ENCODE assay signal across 22 cellular contexts in the genomic region with DNA sequence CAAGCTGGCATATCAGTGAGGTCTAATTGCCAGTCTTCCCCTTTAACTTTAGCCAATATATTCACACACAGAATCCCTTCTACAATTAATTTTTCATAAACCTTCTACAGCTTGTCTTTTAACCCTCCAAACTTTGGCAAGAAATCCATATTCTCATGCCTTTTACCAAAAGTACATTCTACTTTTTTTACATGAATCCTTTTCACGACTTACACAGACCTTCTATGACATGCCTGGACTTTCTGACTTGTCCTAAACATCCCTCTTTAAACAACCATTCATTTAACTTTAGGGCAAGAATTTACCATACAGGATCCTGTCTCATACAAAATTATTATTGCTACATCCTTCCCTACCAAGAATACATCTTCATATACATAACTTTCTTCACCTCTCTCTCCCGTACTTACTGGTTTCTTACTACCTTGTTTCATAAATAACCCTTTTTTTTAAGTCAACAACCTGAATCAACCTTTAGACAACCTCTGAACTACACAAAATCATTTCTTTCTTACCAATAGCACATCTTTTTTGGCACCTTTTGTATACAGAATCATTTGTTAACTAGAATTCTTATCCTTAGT. TPM values are rescaled to one million over a fixed set of nuclear protein-coding genes. Genes with fewer than 3 reads are reported as not detected.
DNase-seq lines count a peak whose midpoint lies in the region; ATAC-seq and TF ChIP-seq lines count a peak whose summit lies in the region.
"Had no signal": no experiment of that assay in that cellular context is flagged by ENCODE, and none has a peak within 500 bp of the region (broad histone marks: within the 10 kb centered on the region; RNA-seq: fewer than 3 reads in every experiment).

No MANE protein-coding gene starts in this region.

- H2AFZ ChIP-seq in GM23338 = no peak overlapping the region
- H2AFZ ChIP-seq in PC-3 (ENCODE audit: low read length) = no peak overlapping the region
- H2AFZ ChIP-seq: PC-9 had no signal

- peaks cover 5% of the 10 kb centered on the region; the same call in 1 of the 2 replicates for H3F3A ChIP-seq in GM23338 (replicated peaks; ENCODE audit: low read depth)
- no peaks in the 10 kb centered on the region for H3F3A ChIP-seq in PC-3 (ENCODE audit: low read length, unreplicated experiment)

- peaks cover 100% of the 10 kb centered on the region for H3K36me3 Mint-ChIP-seq in GM23338 (ENCODE audit: low read depth)

- peaks cover 0 to 6% (median 0%) of the 10 kb centered on the region in 11 experiments; a peak in 2 of 22 replicates for H3K27me3 ChIP-seq in BLaER1 treated with 17β-estradiol and CSF1 and Interleukin-3, amounts not matched to agents 10 nM and 100 nM
- no peaks in the 10 kb centered on the region for H3K27me3 ChIP-seq in GM23338 (ENCODE audit: insufficient read depth)
- H3K27me3 ChIP-seq in PC-3 (ENCODE audit: low read length) = no peaks in the 10 kb centered on the region
- H3K27me3 ChIP-seq: brain microvascular endothelial cell, pancreas had no signal

- H3K27ac Mint-ChIP-seq in GM23338 = no peak overlapping the region
- H3K27ac Mint-ChIP-seq: activated naive CD8-positive, alpha-beta T cell treated with anti-CD3 and anti-CD28 coated beads, Interleukin-2, amount 10 ng/mL, durations not matched to agents 7 days and 5 days; activated T-helper 17 cell treated with anti-CD3 and anti-CD28 coated beads, Interleukin-2, amount 50 U/mL, for 72 hours; B cell; naive B cell; T-helper 1 cell treated with Interleukin-12 subunit alpha and Interleukin-12 subunit beta and Interleukin-4 antibody, amounts not matched to agents 30 μg/mL and 1 μg/mL, for 36 hours had no signal

- H3K79me2 ChIP-seq in GM23338 (replicated peaks; ENCODE audit: insufficient read depth) (peaks cover 10% of the 10 kb centered on the region; the same call in 1 of the 2 replicates), PC-3 (ENCODE audit: low read length) (no peaks in the 10 kb centered on the region)

- H3K4me3 Mint-ChIP-seq in GM23338 = no peak overlapping the region
- H3K4me3 Mint-ChIP-seq: activated naive CD8-positive, alpha-beta T cell treated with anti-CD3 and anti-CD28 coated beads, Interleukin-2, amount 10 ng/mL, durations not matched to agents 7 days and 5 days; activated T-helper 17 cell treated with anti-CD3 and anti-CD28 coated beads, Interleukin-2, amount 50 U/mL, for 72 hours; B cell; T-helper 1 cell treated with Interleukin-12 subunit alpha and Interleukin-12 subunit beta and Interleukin-4 antibody, amounts not matched to agents 30 μg/mL and 1 μg/mL, for 36 hours had no signal

- H3K9ac ChIP-seq in BLaER1 treated with 17β-estradiol and CSF1 and Interleukin-3, amounts not matched to agents 10 nM and 100 nM = no peak overlapping the region
- H3K9ac ChIP-seq in PC-3 (ENCODE audit: low read length) = no peak overlapping the region

- H3K9me3 Mint-ChIP-seq in GM23338 = peaks cover 100% of the 10 kb centered on the region

- POLR2A ChIA-PET in PC-3 (lab: Charles Lee; ENCODE audit: unreplicated experiment) = no interaction called here

- DNase-seq in GM23338 (ENCODE audit: low spot score) (peak; percentile 58), PC-3 (peak; percentile 30), foreskin melanocyte (peak; percentile 17)
- DNase-seq: activated CD4-positive, alpha-beta T cell treated with anti-CD3 and anti-CD28 coated beads for 4 hours; activated naive CD8-positive, alpha-beta T cell treated with anti-CD3 and anti-CD28 coated beads, Interleukin-2, amount 10 ng/mL, durations not matched to agents 7 days and 5 days; brain microvascular endothelial cell; naive B cell; NCI-H1048; NCI-H524 treated with DMSO at 0.1 percent for 48 hours; pancreas; PC-9; stimulated activated CD4-positive, alpha-beta T cell treated with anti-CD3 and anti-CD28 coated beads, Interleukin-15, amount 100 ng/mL, for 24 hours had no signal

- H3K4me2 ChIP-seq in BLaER1 treated with 17β-estradiol and CSF1 and Interleukin-3, amounts not matched to agents 10 nM and 100 nM = no peak overlapping the region
- H3K4me2 ChIP-seq in GM23338 = no peak overlapping the region
- no peak overlapping the region for H3K4me2 ChIP-seq in PC-3 (ENCODE audit: low read length)
- H3K4me2 ChIP-seq: PC-9 had no signal

- CTCF ChIA-PET in PC-3 (lab: Charles Lee) = no interaction called here

- peaks cover 4% of the 10 kb centered on the region; the same call in 1 of the 2 replicates for H3K9me2 ChIP-seq in GM23338 (ENCODE audit: insufficient read depth)
- H3K9me2 ChIP-seq in PC-3 (replicated peaks; ENCODE audit: low read length) = no peaks in the 10 kb centered on the region

- H3K36me3 ChIP-seq in BLaER1 treated with 17β-estradiol and CSF1 and Interleukin-3, amounts not matched to agents 10 nM and 100 nM = peaks cover 100% of the 10 kb centered on the region in 11 experiments
- H3K36me3 ChIP-seq in GM23338 (ENCODE audit: insufficient read depth) (peaks cover 97% of the 10 kb centered on the region), PC-3 (ENCODE audit: low read depth, low read length) (peaks cover 95% of the 10 kb centered on the region)

- H3K4me1 ChIP-seq in BLaER1 treated with 17β-estradiol and CSF1 and Interleukin-3, amounts not matched to agents 10 nM and 100 nM = no peaks in the 10 kb centered on the region
- H3K4me1 ChIP-seq in GM23338 (ENCODE audit: insufficient read depth) (no peaks in the 10 kb centered on the region), PC-3 (ENCODE audit: insufficient read depth, low read length) (no peaks in the 10 kb centered on the region)
- H3K4me1 ChIP-seq: Caco-2, pancreas had no signal

- no peaks in the 10 kb centered on the region for H3K4me1 Mint-ChIP-seq in GM23338
- H3K4me1 Mint-ChIP-seq: activated naive CD8-positive, alpha-beta T cell treated with anti-CD3 and anti-CD28 coated beads, Interleukin-2, amount 10 ng/mL, durations not matched to agents 7 days and 5 days; activated T-helper 17 cell treated with anti-CD3 and anti-CD28 coated beads, Interleukin-2, amount 50 U/mL, for 72 hours; B cell; naive B cell had no signal

- peaks cover 100% of the 10 kb centered on the region in 11 experiments for H3K9me3 ChIP-seq in BLaER1 treated with 17β-estradiol and CSF1 and Interleukin-3, amounts not matched to agents 10 nM and 100 nM (replicated peaks in 1 of 11)
- peaks cover 79% of the 10 kb centered on the region for H3K9me3 ChIP-seq in PC-3 (ENCODE audit: low read length)

- no peak for ATAC-seq in GM23338
- ATAC-seq in PC-3 = no peak
- no peak for ATAC-seq in GM21529 (IDR thresholded peaks at IDR 0.05; ENCODE audit: unreplicated experiment)
- no peak for ATAC-seq in HG03469 (IDR thresholded peaks at IDR 0.05; ENCODE audit: unreplicated experiment)
- ATAC-seq in GM18867 (IDR thresholded peaks at IDR 0.05; ENCODE audit: unreplicated experiment) = no peak
- ATAC-seq: activated T-helper 17 cell treated with anti-CD3 and anti-CD28 coated beads, Interleukin-2, amount 50 U/mL, for 72 hours; pancreas; sciatic nerve had no signal

- TF ChIP-seq CTCF in GM23338 (conservative IDR thresholded peaks at IDR 0.05; ENCODE audit: low read depth in 2 of 2) (no peak), PC-3 (conservative IDR thresholded peaks at IDR 0.05; ENCODE audit: low read depth, low read length) (no peak)

- BruUV-seq in PC-3 (replicated peaks; lab: Mats Ljungman, UMichigan) = no TSS peak

- H4K20me1 ChIP-seq in BLaER1 treated with 17β-estradiol and CSF1 and Interleukin-3, amounts not matched to agents 10 nM and 100 nM = no peaks in the 10 kb centered on the region
- H4K20me1 ChIP-seq in GM23338 (replicated peaks; ENCODE audit: insufficient read depth) = no peaks in the 10 kb centered on the region
- no peaks in the 10 kb centered on the region for H4K20me1 ChIP-seq in PC-3 (ENCODE audit: low read length)

- peaks cover 12% of the 10 kb centered on the region for H3K27me3 Mint-ChIP-seq in GM23338 (ENCODE audit: insufficient read depth, low read depth, poor library complexity)
- H3K27me3 Mint-ChIP-seq: activated naive CD8-positive, alpha-beta T cell treated with anti-CD3 and anti-CD28 coated beads, Interleukin-2, amount 10 ng/mL, durations not matched to agents 7 days and 5 days; activated T-helper 17 cell treated with anti-CD3 and anti-CD28 coated beads, Interleukin-2, amount 50 U/mL, for 72 hours; B cell; naive B cell had no signal

- H3K4me3 ChIP-seq in BLaER1 treated with 17β-estradiol and CSF1 and Interleukin-3, amounts not matched to agents 10 nM and 100 nM = peak overlapping the region in 9 of 10 experiments; percentile 0 to 55 (median 36); a peak in 12 of 20 replicates
- H3K4me3 ChIP-seq in GM23338 (peak overlapping the region; percentile 21; the same call in 1 of the 2 replicates), PC-3 (ENCODE audit: low read length) (no peak overlapping the region; the same call in 1 of the 2 replicates)
- H3K4me3 ChIP-seq: coronary artery, pancreas, PC-9 had no signal

- H3K27ac ChIP-seq in BLaER1 treated with 17β-estradiol and CSF1 and Interleukin-3, amounts not matched to agents 10 nM and 100 nM = no peak overlapping the region
- H3K27ac ChIP-seq in GM23338 (ENCODE audit: low read depth) (no peak overlapping the region), PC-3 (ENCODE audit: low read length) (no peak overlapping the region)
- H3K27ac ChIP-seq: brain microvascular endothelial cell, coronary artery, pancreas, PC-9 had no signal

- intact Hi-C loops in PC-3 (cut with micrococcal nuclease) = no loop called here

TF ChIP-seq in GM23338, 12 proteins besides CTCF, POLR2A, EP300 and RAD21 (continues in another document):
- TF ChIP-seq EZH2 (IDR thresholded peaks at IDR 0.05; ENCODE audit: low read depth, unreplicated experiment) (no peak), NANOG (IDR thresholded peaks at IDR 0.05; ENCODE audit: borderline replicate concordance) (no peak), ZNF331 (CRISPR knock-in tag; IDR thresholded peaks at IDR 0.05; ENCODE audit: low read depth) (no peak)

RNA-seq across cellular contexts. Expression of a gene that starts 23.5 kb away (rescaled TPM):
- total RNA-seq in GM23338 (2014; rRNA removed; shearing (Covaris generic)) = 93.9 and 105 TPM in 2 replicates
- 27.7 and 29.4 TPM in 2 replicates for polyA plus RNA-seq in GM23338 (2016; fragmentation: Nextera tagmentation; extraction: Ambion mirVana)
- 73.7 and 115 TPM in 2 replicates for total RNA-seq in PC-3 (2014; rRNA removed)

RNA-seq across cellular contexts. Expression of a gene that starts 26.6 kb away (rescaled TPM):
- 27.4 and 30.3 TPM in 2 replicates for total RNA-seq in GM23338 (2014; rRNA removed; shearing (Covaris generic))
- 4.3 and 4.7 TPM in 2 replicates for polyA plus RNA-seq in GM23338 (2016; fragmentation: Nextera tagmentation; extraction: Ambion mirVana)
- total RNA-seq in PC-3 (2014; rRNA removed) = 7.3 and 7.9 TPM in 2 replicates

RNA-seq across cellular contexts. Expression of a gene that starts 53.0 kb away (rescaled TPM):
- total RNA-seq in GM23338 (2014; rRNA removed; shearing (Covaris generic)) = 26.1 and 34.4 TPM in 2 replicates
- polyA plus RNA-seq in GM23338 (2016; fragmentation: Nextera tagmentation; extraction: Ambion mirVana) = 64.2 and 66.2 TPM in 2 replicates
- total RNA-seq in PC-3 (2014; rRNA removed) = 104 and 116 TPM in 2 replicates
